ENCODE assay signal across 9 cellular contexts in the genomic region with DNA sequence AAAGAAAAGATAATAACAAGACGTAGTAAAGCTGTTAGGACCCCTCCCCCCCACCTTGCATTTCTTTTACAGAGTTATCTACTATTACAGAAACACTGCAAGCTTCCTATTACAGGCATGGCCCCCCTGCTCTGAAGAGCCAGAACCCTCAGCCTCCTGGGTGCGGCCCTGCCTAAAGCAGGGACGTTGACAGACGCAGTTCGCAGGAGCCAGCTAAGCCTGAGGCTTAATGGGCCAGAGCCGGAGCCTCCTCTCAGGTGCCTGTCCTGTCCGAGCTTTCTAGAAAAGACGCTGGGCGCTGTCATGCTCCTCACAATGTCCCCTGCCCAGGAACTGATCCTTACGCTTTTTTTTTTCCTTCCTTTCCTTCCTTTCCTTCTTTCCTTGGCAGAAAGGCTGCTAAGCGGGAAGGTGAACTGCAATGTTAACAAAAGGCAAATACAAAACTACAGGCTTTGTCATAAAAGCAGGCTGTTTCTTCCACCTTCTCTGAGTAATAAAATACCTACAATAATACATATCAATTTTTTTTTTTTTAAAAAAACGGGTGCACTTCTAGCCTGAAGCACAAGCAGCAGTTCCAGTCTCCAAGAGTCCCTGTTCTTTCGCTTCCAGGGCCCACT. TPM values are rescaled to one million over a fixed set of nuclear protein-coding genes. Genes with fewer than 3 reads are reported as not detected.
DNase-seq lines count a peak whose midpoint lies in the region; ATAC-seq, FAIRE-seq and TF ChIP-seq lines count a peak whose summit lies in the region.
"Had no signal": no experiment of that assay in that cellular context is flagged by ENCODE, and none has a peak within 500 bp of the region (broad histone marks: within the 10 kb centered on the region; RNA-seq: fewer than 3 reads in every experiment).

No MANE protein-coding gene starts in this region.

- no peaks in the 10 kb centered on the region for H3K9me3 Mint-ChIP-seq in activated naive CD8-positive, alpha-beta T cell (ENCODE audit: low read depth)
- no peaks in the 10 kb centered on the region for H3K9me3 Mint-ChIP-seq in activated naive CD8-positive, alpha-beta T cell treated with anti-CD3 and anti-CD28 coated beads, Interleukin-2, amount 50 U/mL, for 24 hours

- no peaks in the 10 kb centered on the region for H3K9me3 ChIP-seq in K562 (replicated peaks; ENCODE audit: control insufficient read depth, insufficient read depth, low read depth, low read length)
- H3K9me3 ChIP-seq in lung (ENCODE audit: control insufficient read depth in 2 of 2, insufficient read depth in 1 of 2, low read length in 1 of 2) = peaks cover 0 to 3% of the 10 kb centered on the region in 2 donors
- no peaks in the 10 kb centered on the region for H3K9me3 ChIP-seq in transverse colon

- no peak for ATAC-seq in activated naive CD8-positive, alpha-beta T cell treated with anti-CD3 and anti-CD28 coated beads, Interleukin-2, amount 50 U/mL, for 24 hours
- ATAC-seq in K562 = peak; percentile 83
- no peak for ATAC-seq in lung (ENCODE audit: insufficient read depth, low FRiP score)
- ATAC-seq in foreskin keratinocyte = no peak
- ATAC-seq in HG03439 (IDR thresholded peaks at IDR 0.05; ENCODE audit: unreplicated experiment) = no peak

- intact Hi-C loops in K562 (cut with micrococcal nuclease) = no loop called here
- intact Hi-C loops in transverse colon (cut with DNase I; ENCODE audit: low total_unique reads) = no loop called here

- in situ Hi-C loops in K562 (cut with MboI) (no loop called here), transverse colon (cut with MboI; ENCODE audit: low pct_ligation_motif_present in 1 of 4, low pct_unique_long_range_greater_than_20kb in 1 of 4, low sequenced_read_pairs in 3 of 4) (no loop called here)

- no peaks in the 10 kb centered on the region for H3K79me2 ChIP-seq in K562 (ENCODE audit: control insufficient read depth, insufficient read depth, low read length)

- H3K27me3 Mint-ChIP-seq in activated naive CD8-positive, alpha-beta T cell = peaks cover 40% of the 10 kb centered on the region
- H3K27me3 Mint-ChIP-seq in activated naive CD8-positive, alpha-beta T cell treated with anti-CD3 and anti-CD28 coated beads, Interleukin-2, amount 50 U/mL, for 24 hours = peaks cover 73% of the 10 kb centered on the region

- TF ChIP-seq RAD21 in K562 (CRISPR knock-in tag; conservative IDR thresholded peaks at IDR 0.05 in 1 of 2, IDR thresholded peaks at IDR 0.05 in 1 of 2) = no peak

- CTCF ChIA-PET in K562 (lab: Yijun Ruan, JAX; ENCODE audit: low intra/inter-chr PET ratio) = no interaction called here

- peaks cover 16 to 32% of the 10 kb centered on the region in 2 experiments for H3K4me1 ChIP-seq in K562 (replicated peaks in 1 of 2; ENCODE audit: control insufficient read depth in 2 of 2, insufficient read depth in 2 of 2, low read length in 2 of 2)
- peaks cover 4 to 11% of the 10 kb centered on the region in 2 donors for H3K4me1 ChIP-seq in lung (ENCODE audit: control insufficient read depth in 2 of 2, insufficient read depth in 2 of 2, low read length in 2 of 2)
- peaks cover 11 to 44% (median 29%) of the 10 kb centered on the region in 4 donors for H3K4me1 ChIP-seq in transverse colon
- no peaks in the 10 kb centered on the region for H3K4me1 ChIP-seq in foreskin keratinocyte

- H3K9ac ChIP-seq in K562 (ENCODE audit: insufficient read depth in 1 of 2, low read depth in 2 of 2, low read length in 2 of 2) = peak overlapping the region; percentile 41 to 79

- POLR2A ChIA-PET in K562 (lab: Yijun Ruan, JAX) = interaction anchor here (0.9 to 2.5 kb wide), 4 partner anchors 9 to 94 kb away, joined by 3 to 10 read pairs (median 6); partner anchors contain the start of gene MNX1

- peak overlapping the region; percentile 70 for H3K4me3 Mint-ChIP-seq in activated naive CD8-positive, alpha-beta T cell
- H3K4me3 Mint-ChIP-seq in activated naive CD8-positive, alpha-beta T cell treated with anti-CD3 and anti-CD28 coated beads, Interleukin-2, amount 50 U/mL, for 24 hours = no peak overlapping the region

- FAIRE-seq in K562 (lab: Jason Lieb, UNC) = peak; percentile 35

- no peak overlapping the region for H3K27ac Mint-ChIP-seq in activated naive CD8-positive, alpha-beta T cell
- no peak overlapping the region for H3K27ac Mint-ChIP-seq in activated naive CD8-positive, alpha-beta T cell treated with anti-CD3 and anti-CD28 coated beads, Interleukin-2, amount 50 U/mL, for 24 hours

- no peak overlapping the region; the same call in 2 of the 3 replicates for H3K27ac ChIP-seq in K562 (ENCODE audit: extremely low read depth, low read depth, low read length)
- H3K27ac ChIP-seq in lung (ENCODE audit: low read depth in 1 of 2, low read length in 1 of 2) = no peak overlapping the region
- H3K27ac ChIP-seq in transverse colon = peak overlapping the region; percentile 76 to 92 (median 90)
- H3K27ac ChIP-seq in foreskin keratinocyte = no peak overlapping the region

- DNase-seq in activated naive CD8-positive, alpha-beta T cell treated with anti-CD3 and anti-CD28 coated beads, Interleukin-2, amount 50 U/mL, for 24 hours = no peak
- DNase-seq in K562 (ENCODE audit: extremely low read depth in 1 of 4, low spot score in 3 of 4) (peak; percentile 47 to 78 (median 62)), lung (ENCODE audit: low spot score) (no peak), transverse colon (no peak), NCI-H446 (lab: John Stamatoyannopoulos, UW) (no peak), foreskin keratinocyte (no peak)
- DNase-seq: KG1 had no signal

- H3K4me2 ChIP-seq in K562 (ENCODE audit: insufficient read depth, low read length) = peak overlapping the region; percentile 40

- 37% methylated on average over 13 of the region's 13 CpGs for WGBS in K562 (ENCODE audit: insufficient coverage, low coverage, missing lambda C conversion rate)
- WGBS in lung, 2 donors = 20 to 41% methylated on average over 13 of the region's 13 CpGs
- 28 to 33% methylated on average over 6 to 13 of the region's 13 CpGs for WGBS in transverse colon (ENCODE audit: low coverage in 1 of 2), 2 donors

- peaks cover 2% of the 10 kb centered on the region for H3K36me3 Mint-ChIP-seq in activated naive CD8-positive, alpha-beta T cell
- no peaks in the 10 kb centered on the region for H3K36me3 Mint-ChIP-seq in activated naive CD8-positive, alpha-beta T cell treated with anti-CD3 and anti-CD28 coated beads, Interleukin-2, amount 50 U/mL, for 24 hours (ENCODE audit: low read depth)

- no peaks in the 10 kb centered on the region for H4K20me1 ChIP-seq in K562 (replicated peaks; ENCODE audit: control insufficient read depth, insufficient read depth, low read length)

- TF ChIP-seq CTCF in K562 (IDR thresholded peaks at IDR 0.05 in 2 of 3, conservative IDR thresholded peaks at IDR 0.05 in 1 of 3; ENCODE audit: insufficient read depth in 2 of 3, low read depth in 1 of 3, low read length in 3 of 3) = no peak
- no peak for TF ChIP-seq CTCF in lung (IDR thresholded peaks at IDR 0.05; ENCODE audit: control extremely low read depth, extremely low read depth)
- TF ChIP-seq CTCF in transverse colon (IDR thresholded peaks at IDR 0.05) = no peak
- no peak for TF ChIP-seq CTCF in foreskin keratinocyte (conservative IDR thresholded peaks at IDR 0.05)

- no peak for TF ChIP-seq POLR2A in K562 (conservative IDR thresholded peaks at IDR 0.05)
- peak; percentile 15 for TF ChIP-seq POLR2A in transverse colon (IDR thresholded peaks at IDR 0.05)

- no peaks in the 10 kb centered on the region for H3K36me3 ChIP-seq in K562 (ENCODE audit: control insufficient read depth, insufficient read depth, low read length)
- no peaks in the 10 kb centered on the region for H3K36me3 ChIP-seq in lung (ENCODE audit: control insufficient read depth in 2 of 2, insufficient read depth in 2 of 2, low read length in 2 of 2)
- H3K36me3 ChIP-seq in transverse colon = no peaks in the 10 kb centered on the region

- TSS peak; percentile 45 for BruUV-seq in K562 (replicated peaks; lab: Mats Ljungman, UMichigan)

- H3K27me3 ChIP-seq in K562 (ENCODE audit: control insufficient read depth in 2 of 2, insufficient read depth in 2 of 2, low read length in 2 of 2) = peaks cover 3 to 10% of the 10 kb centered on the region in 2 experiments; a peak in 3 of 5 replicates
- peaks cover 6% of the 10 kb centered on the region for H3K27me3 ChIP-seq in lung (ENCODE audit: control insufficient read depth, insufficient read depth)
- peaks cover 64% of the 10 kb centered on the region for H3K27me3 ChIP-seq in transverse colon
- H3K27me3 ChIP-seq in foreskin keratinocyte = peaks cover 87% of the 10 kb centered on the region

- TF ChIP-seq EP300 in K562 (IDR thresholded peaks at IDR 0.05; ENCODE audit: low read length) (peak; percentile 3; the same call in 1 of the 2 replicates), transverse colon (IDR thresholded peaks at IDR 0.05; ENCODE audit: low read depth) (no peak)

- H2AFZ ChIP-seq in K562 (ENCODE audit: low read depth, low read length) = peak overlapping the region; percentile 71

- H3K9me1 ChIP-seq in K562 (ENCODE audit: control insufficient read depth, insufficient read depth, low read length) = no peaks in the 10 kb centered on the region

- H3K4me3 ChIP-seq in K562 (peak overlapping the region; percentile 42), lung (peak overlapping the region; percentile 36), transverse colon (peak overlapping the region in 3 of 4 donors; percentile 55 to 68 (median 68))

- peaks cover 25% of the 10 kb centered on the region for H3K4me1 Mint-ChIP-seq in activated naive CD8-positive, alpha-beta T cell (ENCODE audit: low read depth)
- peaks cover 13% of the 10 kb centered on the region for H3K4me1 Mint-ChIP-seq in activated naive CD8-positive, alpha-beta T cell treated with anti-CD3 and anti-CD28 coated beads, Interleukin-2, amount 50 U/mL, for 24 hours

RNA-seq across cellular contexts. Expression of gene MNX1, which starts 11.4 kb away (rescaled TPM):
- total RNA-seq in K562 (2011; cell fraction: chromatin; rRNA removed; ENCODE audit: low replicate concordance) = 6.6 and 8.7 TPM in 2 replicates
- 4.3 and 5.3 TPM in 2 replicates for total RNA-seq in K562 (2011; cell fraction: nucleolus; rRNA removed)
- total RNA-seq in K562 (2011; cell fraction: nucleoplasm; rRNA removed) = 5.3 and 5.4 TPM in 2 replicates
- total RNA-seq in K562 (2014; rRNA removed) (5.3 TPM in 2 replicates), K562 (2014; rRNA removed; fragmentation: Illumina TruSeq; extraction: Trizol) (1.4 and 1.8 TPM in 2 replicates), K562 (2015; rRNA removed; fragmentation: Illumina TruSeq; extraction: Trizol) (2.1 and 2.2 TPM in 2 replicates), K562 (2021) (8.0 and 9.5 TPM in 2 replicates), lung (1 to 10 TPM in 1 of 2 donors, not detected in 1; 1.4 TPM), transverse colon (10 to 100 TPM; 11.7 to 23.2 (median 13.1) TPM), foreskin keratinocyte (0.11 TPM in 1 of 2 replicates, not detected in the other)
- polyA plus RNA-seq in K562 (2011; rRNA removed) (0.98 and 1.2 TPM in 2 replicates), K562 (2014; fragmentation: Illumina TruSeq; extraction: Trizol) (1.1 and 1.7 TPM in 2 replicates), K562 (2014; fragmentation: Nextera tagmentation; extraction: Ambion mirVana) (under 1 TPM; 0.15 to 0.25 TPM), K562 (2014; rRNA removed) (4.0 and 5.9 TPM in 2 replicates), lung (under 1 TPM in 1 of 2 donors, not detected in 1; 0.10 TPM), foreskin keratinocyte (0.03 TPM in 2 replicates)
- 0.62 and 1.2 TPM in 2 replicates for polyA plus RNA-seq in K562 (2011; cell fraction: cytosol; rRNA removed)
- 6.0 and 6.7 TPM in 2 replicates for polyA plus RNA-seq in K562 (2011; cell fraction: nucleus; rRNA removed)
- 2.7 and 7.8 TPM in 2 replicates for polyA plus RNA-seq in K562 (2012)
- polyA minus RNA-seq in K562 (2011; rRNA and poly(A)+ RNA removed) = 0.66 and 0.84 TPM in 2 replicates
- polyA minus RNA-seq in K562 (2011; cell fraction: cytosol; rRNA and poly(A)+ RNA removed) = 2.5 TPM in 1 of 2 replicates, not detected in the other
- 3.2 and 4.3 TPM in 2 replicates for polyA minus RNA-seq in K562 (2011; cell fraction: nucleus; rRNA and poly(A)+ RNA removed)

RNA-seq across cellular contexts. Expression of gene NOM1, which starts 49.6 kb away (rescaled TPM):
- total RNA-seq in K562 (2011; cell fraction: chromatin; rRNA removed; ENCODE audit: low replicate concordance) = 205 and 222 TPM in 2 replicates
- total RNA-seq in K562 (2011; cell fraction: nucleolus; rRNA removed) = 88.2 and 99.2 TPM in 2 replicates
- total RNA-seq in K562 (2011; cell fraction: nucleoplasm; rRNA removed) = 125 and 156 TPM in 2 replicates
- total RNA-seq in K562 (2014; rRNA removed) (35.7 and 35.8 TPM in 2 replicates), K562 (2014; rRNA removed; fragmentation: Illumina TruSeq; extraction: Trizol) (38.8 and 40.1 TPM in 2 replicates), K562 (2015; rRNA removed; fragmentation: Illumina TruSeq; extraction: Trizol) (41.2 and 42.9 TPM in 2 replicates), K562 (2021) (37.3 and 47.3 TPM in 2 replicates), lung (10 to 100 TPM; 21.3 to 33.6 TPM), transverse colon (10 to 100 TPM in 3 of 4 donors, 1 to 10 TPM in 1; 6.6 to 22.4 (median 15.2) TPM), foreskin keratinocyte (22.9 and 26.2 TPM in 2 replicates)
- polyA plus RNA-seq in K562 (2011; rRNA removed) (30.5 and 30.9 TPM in 2 replicates), K562 (2014; fragmentation: Illumina TruSeq; extraction: Trizol) (38.2 and 39.7 TPM in 2 replicates), K562 (2014; fragmentation: Nextera tagmentation; extraction: Ambion mirVana) (1 to 10 TPM; 6.8 to 9.6 TPM), K562 (2014; rRNA removed) (37.4 and 39.6 TPM in 2 replicates), lung (10 to 100 TPM in 1 of 2 donors, 1 to 10 TPM in 1; 8.3 to 12.4 TPM), foreskin keratinocyte (9.1 and 9.7 TPM in 2 replicates)
- polyA plus RNA-seq in K562 (2011; cell fraction: cytosol; rRNA removed) = 15.3 and 15.4 TPM in 2 replicates
- polyA plus RNA-seq in K562 (2011; cell fraction: nucleus; rRNA removed) = 64.1 and 106 TPM in 2 replicates
- polyA plus RNA-seq in K562 (2012) = 20.2 and 27.0 TPM in 2 replicates
- polyA minus RNA-seq in K562 (2011; rRNA and poly(A)+ RNA removed) = 34.0 and 39.0 TPM in 2 replicates
- polyA minus RNA-seq in K562 (2011; cell fraction: cytosol; rRNA and poly(A)+ RNA removed) = 21.2 and 26.1 TPM in 2 replicates
- polyA minus RNA-seq in K562 (2011; cell fraction: nucleus; rRNA and poly(A)+ RNA removed) = 50.6 and 53.0 TPM in 2 replicates

Comparison
In these comparisons a context has a peak if more than half of its experiments do, and no peak if none do; other contexts are left out.
1. DNase-seq: peak in K562 (4 of 4); none in activated naive CD8-positive, alpha-beta T cell treated with anti-CD3 and anti-CD28 coated beads, Interleukin-2, amount 50 U/mL, for 24 hours (single experiment), lung (single experiment), transverse colon (single experiment), NCI-H446 (0 of 2) and foreskin keratinocyte (0 of 2).
2. H3K27ac ChIP-seq: peak in transverse colon (4 of 4); none in K562 (single experiment), lung (0 of 2) and foreskin keratinocyte (single experiment).
3. Peak in every context shown above with its lines, with median percentiles within 50 percentile points of each other: H3K4me3 ChIP-seq.